Comparison of ENCODE assay signal across 1 cellular context in the genomic region with DNA sequence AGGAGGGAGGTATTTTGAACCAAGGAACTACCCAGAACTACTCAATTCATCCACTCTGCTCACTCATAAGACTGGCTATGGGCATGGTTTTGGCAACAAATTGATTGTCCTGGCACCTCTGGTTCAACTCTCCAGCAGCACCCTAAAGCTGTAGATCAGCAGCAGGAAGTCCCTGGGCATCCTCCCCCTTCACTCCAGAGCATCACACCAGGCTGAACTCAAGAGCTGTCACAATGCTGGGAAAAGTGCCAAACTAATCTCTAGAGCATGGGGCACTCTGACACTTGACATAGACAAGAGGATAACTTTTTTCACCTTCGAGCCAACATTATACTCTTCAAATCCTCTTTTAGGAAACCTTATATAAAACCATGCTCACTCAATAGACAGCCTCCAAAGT.
TF ChIP-seq lines count a peak whose summit lies in the region.

No MANE protein-coding gene starts in this region.

TF ChIP-seq in HEK293, 187 proteins besides CTCF, POLR2A, EP300 and RAD21 (continued from another document):
- TF ChIP-seq, protein P1, sequence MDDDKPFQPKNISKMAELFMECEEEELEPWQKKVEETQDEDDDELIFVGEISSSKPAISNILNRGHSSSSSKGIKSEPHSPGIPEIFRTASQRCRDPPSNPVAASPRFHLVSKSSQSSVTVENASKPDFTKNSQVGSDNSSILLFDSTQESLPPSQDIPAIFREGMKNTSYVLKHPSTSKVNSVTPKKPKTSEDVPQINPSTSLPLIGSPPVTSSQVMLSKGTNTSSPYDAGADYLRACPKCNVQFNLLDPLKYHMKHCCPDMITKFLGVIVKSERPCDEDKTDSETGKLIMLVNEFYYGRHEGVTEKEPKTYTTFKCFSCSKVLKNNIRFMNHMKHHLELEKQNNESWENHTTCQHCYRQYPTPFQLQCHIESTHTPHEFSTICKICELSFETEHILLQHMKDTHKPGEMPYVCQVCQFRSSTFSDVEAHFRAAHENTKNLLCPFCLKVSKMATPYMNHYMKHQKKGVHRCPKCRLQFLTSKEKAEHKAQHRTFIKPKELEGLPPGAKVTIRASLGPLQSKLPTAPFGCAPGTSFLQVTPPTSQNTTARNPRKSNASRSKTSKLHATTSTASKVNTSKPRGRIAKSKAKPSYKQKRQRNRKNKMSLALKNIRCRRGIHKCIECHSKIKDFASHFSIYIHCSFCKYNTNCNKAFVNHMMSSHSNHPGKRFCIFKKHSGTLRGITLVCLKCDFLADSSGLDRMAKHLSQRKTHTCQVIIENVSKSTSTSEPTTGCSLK (tag by site-specific recombination; IDR thresholded peaks at IDR 0.05) = no peak
- TF ChIP-seq ZNF169 (tag by site-specific recombination; IDR thresholded peaks at IDR 0.05) = no peak
